Comparison of ENCODE assay signal across 18 cellular contexts in the genomic region with DNA sequence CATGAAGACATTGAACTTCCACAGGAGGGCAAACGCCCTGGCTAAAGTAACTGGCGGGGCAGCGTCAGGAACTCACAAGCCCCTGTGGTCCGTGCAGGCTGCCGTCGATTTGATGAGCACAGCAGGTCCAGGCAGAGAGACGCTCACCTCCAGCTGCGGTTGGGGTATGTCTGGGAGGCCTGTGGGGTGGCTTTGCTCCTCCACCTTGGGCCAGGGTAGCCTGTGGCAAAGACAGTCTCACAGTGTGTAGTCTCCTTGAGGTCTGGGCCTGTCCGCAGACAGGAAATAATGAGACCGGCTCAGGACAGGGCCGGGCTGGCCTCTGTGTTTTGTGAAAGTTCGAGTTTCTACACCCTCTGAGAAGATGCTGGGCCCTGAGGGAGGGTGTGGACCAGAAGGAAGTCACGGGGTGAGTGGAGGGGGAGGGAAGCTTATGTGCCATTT.
DNase-seq lines count a peak whose midpoint lies in the region; ATAC-seq lines count a peak whose summit lies in the region.
"Had no signal": no experiment of that assay in that cellular context is flagged by ENCODE, and none has a peak within 500 bp of the region (broad histone marks: within the 10 kb centered on the region; RNA-seq: fewer than 3 reads in every experiment).

No MANE protein-coding gene starts in this region.

- DNase-seq in activated effector memory CD4-positive, alpha-beta T cell treated with anti-CD3 and anti-CD28 coated beads, Interleukin-2, amount 50 U/mL, for 16 hours: peak; percentile 54
- no peak for DNase-seq in activated effector memory CD4-positive, alpha-beta T cell treated with Interleukin-2 at 50 U/mL for 16 hours
- peak; percentile 67 for DNase-seq in cardiac septum (ENCODE audit: low spot score)
- no peak for DNase-seq in naive thymus-derived CD4-positive, alpha-beta T cell
- DNase-seq in ureter (ENCODE audit: low spot score): peak; percentile 47
- DNase-seq in T-helper 9 cell: no peak
- no peak for DNase-seq in stimulated activated naive CD8-positive, alpha-beta T cell treated with anti-CD3 and anti-CD28 coated beads, Interleukin-15, amount 100 ng/mL, for 72 hours
- DNase-seq in EL: no peak
- DNase-seq: ACHN; activated CD4-positive, alpha-beta T cell treated with anti-CD3 and anti-CD28 coated beads, Interleukin-2, amount 50 U/mL, for 48 hours; central memory CD4-positive, alpha-beta T cell; HFFc6; Kasumi-1; NCI-H1694; NCI-H526 had no signal

- H3K4me1 Mint-ChIP-seq in naive thymus-derived CD4-positive, alpha-beta T cell: peaks cover 0 to 13% (median 0%) of the 10 kb centered on the region in 7 donors
- H3K4me1 Mint-ChIP-seq in stimulated activated naive CD8-positive, alpha-beta T cell treated with anti-CD3 and anti-CD28 coated beads, Interleukin-15, amount 100 ng/mL, for 72 hours: no peaks in the 10 kb centered on the region
- H3K4me1 Mint-ChIP-seq: activated naive CD4-positive, alpha-beta T cell treated with anti-CD3 and anti-CD28 coated beads, Interleukin-2, amount 50 U/mL, for 24 hours had no signal

- H3K36me3 Mint-ChIP-seq in naive thymus-derived CD4-positive, alpha-beta T cell: no peaks in the 10 kb centered on the region
- H3K36me3 Mint-ChIP-seq: activated naive CD4-positive, alpha-beta T cell treated with anti-CD3 and anti-CD28 coated beads, Interleukin-2, amount 50 U/mL, for 24 hours had no signal

- no peaks in the 10 kb centered on the region for H3K4me1 ChIP-seq in naive thymus-derived CD4-positive, alpha-beta T cell (ENCODE audit: control insufficient read depth in 2 of 2, insufficient read depth in 2 of 2, low read length in 2 of 2)

- ATAC-seq in naive thymus-derived CD4-positive, alpha-beta T cell: peak; percentile 76
- ATAC-seq in stimulated activated naive CD8-positive, alpha-beta T cell treated with anti-CD3 and anti-CD28 coated beads, Interleukin-15, amount 100 ng/mL, for 72 hours: no peak

- H3K27me3 Mint-ChIP-seq in naive thymus-derived CD4-positive, alpha-beta T cell: peaks cover 0 to 4% (median 0%) of the 10 kb centered on the region in 5 donors
- no peaks in the 10 kb centered on the region for H3K27me3 Mint-ChIP-seq in stimulated activated naive CD8-positive, alpha-beta T cell treated with anti-CD3 and anti-CD28 coated beads, Interleukin-15, amount 100 ng/mL, for 72 hours
- H3K27me3 Mint-ChIP-seq: activated naive CD4-positive, alpha-beta T cell treated with anti-CD3 and anti-CD28 coated beads, Interleukin-2, amount 50 U/mL, for 24 hours had no signal

- CTCF ChIA-PET in naive thymus-derived CD4-positive, alpha-beta T cell (lab: Charles Lee): no interaction called here

- H3K9me3 Mint-ChIP-seq in naive thymus-derived CD4-positive, alpha-beta T cell: peaks cover 0 to 1% (median 0%) of the 10 kb centered on the region in 11 donors
- H3K9me3 Mint-ChIP-seq in stimulated activated naive CD8-positive, alpha-beta T cell treated with anti-CD3 and anti-CD28 coated beads, Interleukin-15, amount 100 ng/mL, for 72 hours: no peaks in the 10 kb centered on the region
- H3K9me3 Mint-ChIP-seq: activated naive CD4-positive, alpha-beta T cell treated with anti-CD3 and anti-CD28 coated beads, Interleukin-2, amount 50 U/mL, for 24 hours had no signal

- H3K27ac ChIP-seq in naive thymus-derived CD4-positive, alpha-beta T cell (ENCODE audit: low read depth, low read length): no peak overlapping the region
- H3K27ac ChIP-seq: neutrophil had no signal

- intact Hi-C loops in cardiac septum (cut with DNase I): no loop called here
- intact Hi-C loops in naive thymus-derived CD4-positive, alpha-beta T cell (cut with micrococcal nuclease): no loop called here

- H3K36me3 ChIP-seq in naive thymus-derived CD4-positive, alpha-beta T cell (ENCODE audit: control insufficient read depth in 2 of 3, insufficient read depth in 3 of 3, low read length in 3 of 3): no peaks in the 10 kb centered on the region
- H3K36me3 ChIP-seq: neutrophil had no signal

- H3K4me3 ChIP-seq in naive thymus-derived CD4-positive, alpha-beta T cell (ENCODE audit: low read length): no peak overlapping the region

- H3K4me3 Mint-ChIP-seq in naive thymus-derived CD4-positive, alpha-beta T cell: no peak overlapping the region
- no peak overlapping the region for H3K4me3 Mint-ChIP-seq in stimulated activated naive CD8-positive, alpha-beta T cell treated with anti-CD3 and anti-CD28 coated beads, Interleukin-15, amount 100 ng/mL, for 72 hours
- H3K4me3 Mint-ChIP-seq: activated naive CD4-positive, alpha-beta T cell treated with anti-CD3 and anti-CD28 coated beads, Interleukin-2, amount 50 U/mL, for 24 hours; HFFc6; T-helper 2 cell treated with Interferon-gamma antibody and Interleukin-4, amounts not matched to agents 5 μg/mL and 100 μg/mL, for 36 hours had no signal

- no peak overlapping the region for H3K27ac Mint-ChIP-seq in naive thymus-derived CD4-positive, alpha-beta T cell
- no peak overlapping the region for H3K27ac Mint-ChIP-seq in stimulated activated naive CD8-positive, alpha-beta T cell treated with anti-CD3 and anti-CD28 coated beads, Interleukin-15, amount 100 ng/mL, for 72 hours
- H3K27ac Mint-ChIP-seq: HFFc6; T-helper 2 cell treated with Interferon-gamma antibody and Interleukin-4, amounts not matched to agents 5 μg/mL and 100 μg/mL, for 36 hours had no signal

- no peaks in the 10 kb centered on the region for H3K9me3 ChIP-seq in naive thymus-derived CD4-positive, alpha-beta T cell (ENCODE audit: control insufficient read depth in 2 of 3, low read length in 3 of 3)
- H3K9me3 ChIP-seq: neutrophil had no signal

- POLR2A ChIA-PET in naive thymus-derived CD4-positive, alpha-beta T cell (lab: Charles Lee): no interaction called here

- H3K27me3 ChIP-seq in naive thymus-derived CD4-positive, alpha-beta T cell (ENCODE audit: control insufficient read depth in 2 of 2, insufficient read depth in 2 of 2, low read length in 2 of 2): no peaks in the 10 kb centered on the region
- H3K27me3 ChIP-seq: neutrophil had no signal

Comparison
In these comparisons a context has a peak if more than half of its experiments do, and no peak if none do; other contexts are left out.
1. DNase-seq: peak in activated effector memory CD4-positive, alpha-beta T cell treated with anti-CD3 and anti-CD28 coated beads, Interleukin-2, amount 50 U/mL, for 16 hours (single experiment), cardiac septum (single experiment) and ureter (single experiment); none in activated effector memory CD4-positive, alpha-beta T cell treated with Interleukin-2 at 50 U/mL for 16 hours (single experiment), naive thymus-derived CD4-positive, alpha-beta T cell (0 of 9), T-helper 9 cell (single experiment), stimulated activated naive CD8-positive, alpha-beta T cell treated with anti-CD3 and anti-CD28 coated beads, Interleukin-15, amount 100 ng/mL, for 72 hours (0 of 2) and EL (single experiment).